In the genomic region with DNA sequence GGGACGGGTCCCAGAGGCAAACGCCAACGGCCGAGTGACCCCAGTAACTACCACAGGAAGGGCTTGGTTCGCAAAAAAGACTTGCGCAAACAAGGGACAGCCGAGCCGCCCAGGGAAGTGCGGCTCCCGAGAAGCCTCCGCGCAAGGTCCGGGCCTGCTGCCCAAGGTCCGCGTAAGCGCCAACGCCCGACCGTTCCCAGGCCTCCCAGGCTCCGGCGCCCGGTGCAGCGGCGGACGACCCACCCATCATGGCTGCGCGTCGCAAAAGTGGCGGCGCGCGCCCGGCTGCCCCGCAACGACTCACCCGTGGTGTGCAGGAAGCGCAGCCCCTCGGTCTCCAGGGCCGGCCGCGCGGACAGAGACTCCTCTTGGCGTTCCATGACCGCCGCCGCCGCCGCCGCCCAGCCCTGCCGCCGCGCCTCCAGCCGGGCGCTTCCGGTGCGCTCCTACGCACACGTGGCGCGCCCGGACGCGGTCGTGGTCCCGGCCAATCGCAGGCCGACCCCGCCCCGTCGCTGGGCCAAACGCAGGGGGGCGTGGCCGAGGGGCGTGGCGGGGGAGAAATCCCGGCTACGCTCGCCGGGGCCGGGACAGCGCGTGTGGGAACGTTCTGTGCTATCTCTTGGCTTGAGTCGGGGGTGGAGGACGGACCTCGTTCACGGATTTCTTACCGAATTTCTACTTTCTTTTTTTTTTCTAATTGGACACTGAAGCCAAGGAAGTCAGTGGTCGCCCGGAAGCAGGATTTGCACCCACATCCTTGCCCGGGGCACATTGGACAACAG, we compare ENCODE assay signal across 8 cellular contexts. TPM values are rescaled to one million over a fixed set of nuclear protein-coding genes. Genes with fewer than 3 reads are reported as not detected.
DNase-seq lines count a peak whose midpoint lies in the region; TF ChIP-seq lines count a peak whose summit lies in the region.

A gene with protein sequence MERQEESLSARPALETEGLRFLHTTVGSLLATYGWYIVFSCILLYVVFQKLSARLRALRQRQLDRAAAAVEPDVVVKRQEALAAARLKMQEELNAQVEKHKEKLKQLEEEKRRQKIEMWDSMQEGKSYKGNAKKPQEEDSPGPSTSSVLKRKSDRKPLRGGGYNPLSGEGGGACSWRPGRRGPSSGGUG (minus strand): TSS at position 448 of the 785 bp plus-strand sequence. CDS start 68 bp downstream, at position 380.

- H3K9me3 Mint-ChIP-seq in type B pancreatic cell = no peaks in the 10 kb centered on the region

- 0% methylated on average over 78 to 91 of the region's 91 CpGs for WGBS in adipose tissue, 3 donors

- H3K4me3 Mint-ChIP-seq in type B pancreatic cell = peak within 1 kb of the TSS; percentile 98

- H3K27ac ChIP-seq in adipose tissue (ENCODE audit: low read depth, low read length) = no peak within 1 kb of the TSS

- intact Hi-C loops in cardiac septum (cut with DNase I) = loop anchor here (10.0 kb wide), 1 partner anchor 672 kb away; the partner anchor contains the start of genes ASB7 and LINS1
- intact Hi-C loops in posterior cingulate gyrus (cut with DNase I) = no loop called here

- no peaks in the 10 kb centered on the region for H3K27me3 Mint-ChIP-seq in type B pancreatic cell

- no peak for TF ChIP-seq CTCF in GM12864 (IDR thresholded peaks at IDR 0.05; ENCODE audit: low read depth, low read length, missing control alignments)
- no peak for TF ChIP-seq CTCF in type B pancreatic cell (conservative IDR thresholded peaks at IDR 0.05)

- H3K36me3 Mint-ChIP-seq in type B pancreatic cell = peaks cover 33% of the 10 kb centered on the region

- peak within 1 kb of the TSS; percentile 98 for H3K27ac Mint-ChIP-seq in type B pancreatic cell

- DNase-seq in GM12864 (ENCODE audit: low read depth) = no peak
- DNase-seq in HEK293T (ENCODE audit: extremely low spot score) = peak; percentile 96
- DNase-seq in MV-4-11 (lab: John Stamatoyannopoulos, UW) = peak; percentile 79
- peak; percentile 82 to 90 (median 85) for DNase-seq in T-helper 1 cell
- peak; percentile 95 for DNase-seq in cardiac septum (ENCODE audit: low spot score)
- peak; percentile 75 to 98 (median 86) for DNase-seq in posterior cingulate gyrus
- peak; percentile 92 for DNase-seq in type B pancreatic cell (ENCODE audit: extremely low spot score, unreplicated experiment)

- H3K4me3 ChIP-seq in GM12864 (ENCODE audit: low read depth, low read length) = peak within 1 kb of the TSS; percentile 80

- CTCF ChIA-PET in HEK293T (lab: Yijun Ruan, JAX) = interaction anchor here (1.0 to 3.2 kb wide), 2 partner anchors 11 to 265 kb away, joined by 6 to 21 read pairs; no protein-coding TSS in a partner anchor

- H3K4me1 Mint-ChIP-seq in type B pancreatic cell (ENCODE audit: unreplicated experiment) = peaks cover 7% of the 10 kb centered on the region

- POLR2A ChIA-PET in HEK293T (lab: Yijun Ruan, JAX) = interaction anchor here (1.0 kb wide), 1 partner anchor 17 kb away, joined by 3 read pairs; no protein-coding TSS in a partner anchor

TF ChIP-seq in HEK293T, 16 proteins besides CTCF, POLR2A, EP300 and RAD21:
- TF ChIP-seq LEF1 (IDR thresholded peaks at IDR 0.05; ENCODE audit: borderline replicate concordance) = peak; percentile 27; the same call in 1 of the 2 replicates
- no peak for TF ChIP-seq SUZ12 (IDR thresholded peaks at IDR 0.05)
- TF ChIP-seq, protein P1, sequence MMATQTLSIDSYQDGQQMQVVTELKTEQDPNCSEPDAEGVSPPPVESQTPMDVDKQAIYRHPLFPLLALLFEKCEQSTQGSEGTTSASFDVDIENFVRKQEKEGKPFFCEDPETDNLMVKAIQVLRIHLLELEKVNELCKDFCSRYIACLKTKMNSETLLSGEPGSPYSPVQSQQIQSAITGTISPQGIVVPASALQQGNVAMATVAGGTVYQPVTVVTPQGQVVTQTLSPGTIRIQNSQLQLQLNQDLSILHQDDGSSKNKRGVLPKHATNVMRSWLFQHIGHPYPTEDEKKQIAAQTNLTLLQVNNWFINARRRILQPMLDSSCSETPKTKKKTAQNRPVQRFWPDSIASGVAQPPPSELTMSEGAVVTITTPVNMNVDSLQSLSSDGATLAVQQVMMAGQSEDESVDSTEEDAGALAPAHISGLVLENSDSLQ (IDR thresholded peaks at IDR 0.05) = no peak
TF ChIP-seq in HEK293T: peak in this region for 1.

RNA-seq across cellular contexts. Expression of the gene that starts here (rescaled TPM):
- 100 to 1,000 TPM in 2 of 3 donors, 10 to 100 TPM in 1; 56.0 to 109 (median 107) TPM for polyA plus RNA-seq in adipose tissue
- 51.6 TPM for total RNA-seq in cardiac septum
- 47.2 and 74.3 TPM in 2 replicates for total RNA-seq in type B pancreatic cell (ENCODE audit: low replicate concordance)
